26 cellular contexts compared by ENCODE assay signal in genomic region chr12:2018401-2018800, GRCh38. TPM values are rescaled to one million over a fixed set of nuclear protein-coding genes. Genes with fewer than 3 reads are reported as not detected.
"Had no signal": no experiment of that assay in that cellular context is flagged by ENCODE, and none has a peak within 500 bp of the region (broad histone marks: within the 10 kb centered on the region; RNA-seq: fewer than 3 reads in every experiment).

No MANE protein-coding gene starts in this region.

- FAIRE-seq: colon had no signal

- H3K27ac Mint-ChIP-seq: activated CD4-positive, alpha-beta T cell treated with anti-CD3 and anti-CD28 coated beads for 36 hours; activated CD8-positive, alpha-beta memory T cell treated with anti-CD3 and anti-CD28 coated beads, Interleukin-2, amount 10 ng/mL, durations not matched to agents 7 days and 5 days; activated CD8-positive, alpha-beta T cell treated with anti-CD3 and anti-CD28 coated beads, Interleukin-2, amount 10 ng/mL, durations not matched to agents 7 days and 5 days; activated naive CD4-positive, alpha-beta T cell treated with anti-CD3 and anti-CD28 coated beads, Interleukin-2, amount 50 U/mL, for 72 hours; mesothelial cell of epicardium; naive B cell; T-cell; T-helper 2 cell treated with Interferon-gamma antibody and Interleukin-4, amounts not matched to agents 5 μg/mL and 100 μg/mL, for 36 hours had no signal

- H2AFZ ChIP-seq: parathyroid adenoma had no signal

- H3K4me3 Mint-ChIP-seq: activated CD4-positive, alpha-beta T cell treated with anti-CD3 and anti-CD28 coated beads for 36 hours; activated CD8-positive, alpha-beta memory T cell treated with anti-CD3 and anti-CD28 coated beads, Interleukin-2, amount 10 ng/mL, durations not matched to agents 7 days and 5 days; activated CD8-positive, alpha-beta T cell treated with anti-CD3 and anti-CD28 coated beads, Interleukin-2, amount 10 ng/mL, durations not matched to agents 7 days and 5 days; central memory CD8-positive, alpha-beta T cell; mesothelial cell of epicardium; neural crest cell; T-cell; T-helper 2 cell treated with Interferon-gamma antibody and Interleukin-4, amounts not matched to agents 5 μg/mL and 100 μg/mL, for 36 hours had no signal

- H3K4me1 Mint-ChIP-seq: naive B cell, T-cell had no signal

- H3K4me3 ChIP-seq: breast epithelium, esophagus muscularis mucosa, right lobe of liver, upper lobe of right lung had no signal

- H3K4me1 ChIP-seq: breast epithelium, foreskin keratinocyte had no signal

- H3K27me3 ChIP-seq: breast epithelium, esophagus muscularis mucosa, right lobe of liver, upper lobe of right lung had no signal

- H3K9me3 ChIP-seq: breast epithelium, esophagus muscularis mucosa, right lobe of liver, upper lobe of right lung had no signal

- H3K27ac ChIP-seq: breast epithelium, esophagus muscularis mucosa, foreskin keratinocyte, parathyroid adenoma, right lobe of liver, upper lobe of right lung had no signal

- DNase-seq: activated CD4-positive, alpha-beta T cell treated with anti-CD3 and anti-CD28 coated beads for 36 hours; activated CD4-positive, CD25-positive, alpha-beta regulatory T cell; activated CD8-positive, alpha-beta memory T cell treated with anti-CD3 and anti-CD28 coated beads, Interleukin-2, amount 10 ng/mL, durations not matched to agents 7 days and 5 days; activated CD8-positive, alpha-beta T cell treated with anti-CD3 and anti-CD28 coated beads, Interleukin-2, amount 10 ng/mL, durations not matched to agents 7 days and 5 days; activated naive CD4-positive, alpha-beta T cell; activated T-cell treated with anti-CD3 and anti-CD28 coated beads, Interleukin-2, amount 50 U/mL, for 48 hours; effector CD4-positive, alpha-beta T cell; foreskin keratinocyte; left ventricle myocardium superior; naive B cell; occipital lobe; right lobe of liver; stimulated activated CD4-positive, alpha-beta T cell treated with anti-CD3 and anti-CD28 coated beads, Interleukin-2, amount 100 ng/mL, for 48 hours; stimulated activated naive CD8-positive, alpha-beta T cell treated with anti-CD3 and anti-CD28 coated beads, Interleukin-15, Interleukin-2, amounts not matched to agents 100 U/mL and 50 U/mL, for 24 hours; T-cell; upper lobe of right lung had no signal

- H3K36me3 Mint-ChIP-seq: activated CD8-positive, alpha-beta memory T cell treated with anti-CD3 and anti-CD28 coated beads, Interleukin-2, amount 10 ng/mL, durations not matched to agents 7 days and 5 days; activated naive CD4-positive, alpha-beta T cell treated with anti-CD3 and anti-CD28 coated beads, Interleukin-2, amount 50 U/mL, for 72 hours; mesothelial cell of epicardium; naive B cell; T-cell had no signal

- ATAC-seq: activated CD4-positive, alpha-beta T cell treated with anti-CD3 and anti-CD28 coated beads for 36 hours; activated CD8-positive, alpha-beta T cell treated with anti-CD3 and anti-CD28 coated beads, Interleukin-2, amount 10 ng/mL, durations not matched to agents 7 days and 5 days; activated naive CD4-positive, alpha-beta T cell treated with anti-CD3 and anti-CD28 coated beads, Interleukin-2, amount 50 U/mL, for 72 hours; foreskin keratinocyte; stimulated activated naive CD8-positive, alpha-beta T cell treated with anti-CD3 and anti-CD28 coated beads, Interleukin-15, Interleukin-2, amounts not matched to agents 100 U/mL and 50 U/mL, for 24 hours; T-cell; upper lobe of right lung had no signal

- H3K9me3 Mint-ChIP-seq: activated naive CD4-positive, alpha-beta T cell treated with anti-CD3 and anti-CD28 coated beads, Interleukin-2, amount 50 U/mL, for 72 hours; central memory CD8-positive, alpha-beta T cell; mesothelial cell of epicardium; neural crest cell; T-cell; T-helper 2 cell treated with Interferon-gamma antibody and Interleukin-4, amounts not matched to agents 5 μg/mL and 100 μg/mL, for 36 hours had no signal

- H3K36me3 ChIP-seq: breast epithelium, esophagus muscularis mucosa, right lobe of liver, upper lobe of right lung had no signal

- H3K9ac ChIP-seq: parathyroid adenoma had no signal

- H3K79me2 ChIP-seq: parathyroid adenoma had no signal

RNA-seq across cellular contexts. Expression of gene CACNA1C, which starts 34.4 kb away (rescaled TPM):
- total RNA-seq: foreskin keratinocyte, pulmonary artery endothelial cell had no signal
- polyA plus RNA-seq: foreskin keratinocyte had no signal
